In genomic region chr3:36911990-36912804, GRCh38 we compare ENCODE assay signal across 8 cellular contexts. TPM values are rescaled to one million over a fixed set of nuclear protein-coding genes. Genes with fewer than 3 reads are reported as not detected.
A peak's percentile ranks its signal among the peaks of the same experiment; 100 is the strongest.
DNase-seq lines count a peak whose midpoint lies in the region; ATAC-seq lines count a peak whose summit lies in the region.

No MANE protein-coding gene starts in this region.

- no peaks in the 10 kb centered on the region for H3K9me3 Mint-ChIP-seq in activated T-cell treated with anti-CD3 and anti-CD28 coated beads, Interleukin-2, amount 50 U/mL, for 72 hours
- H3K9me3 Mint-ChIP-seq in immature natural killer cell, result no peaks in the 10 kb centered on the region

- H2AFZ ChIP-seq in Karpas-422 (ENCODE audit: low read length), result no peak overlapping the region

- H3K27me3 Mint-ChIP-seq in activated T-cell treated with anti-CD3 and anti-CD28 coated beads, Interleukin-2, amount 50 U/mL, for 72 hours (ENCODE audit: low read depth), result peaks cover 7% of the 10 kb centered on the region
- peaks cover 0 to 2% (median 0%) of the 10 kb centered on the region in 3 donors for H3K27me3 Mint-ChIP-seq in immature natural killer cell (ENCODE audit: low read depth in 3 of 3)

- intact Hi-C loops in head of caudate nucleus (cut with DNase I), result no loop called here

- H3K79me2 ChIP-seq in Karpas-422 (ENCODE audit: low read length), result peaks cover 74% of the 10 kb centered on the region

- no peaks in the 10 kb centered on the region for H4K20me1 ChIP-seq in Karpas-422 (ENCODE audit: insufficient read depth, low read depth, low read length)

- H3K36me3 Mint-ChIP-seq in activated T-cell treated with anti-CD3 and anti-CD28 coated beads, Interleukin-2, amount 50 U/mL, for 72 hours (ENCODE audit: insufficient read depth in 2 of 2), result peaks cover 0 to 4% of the 10 kb centered on the region in 2 donors
- no peaks in the 10 kb centered on the region for H3K36me3 Mint-ChIP-seq in immature natural killer cell

- peak overlapping the region; percentile 46 for H3K4me3 ChIP-seq in Karpas-422 (ENCODE audit: low read length)

- peak; percentile 92 for ATAC-seq in GM21825 (IDR thresholded peaks at IDR 0.05; ENCODE audit: unreplicated experiment)
- peak; percentile 88 to 91 for ATAC-seq in activated T-cell treated with anti-CD3 and anti-CD28 coated beads, Interleukin-2, amount 50 U/mL, for 72 hours (replicated peaks in 1 of 2)

- no peaks in the 10 kb centered on the region for H3K9me2 ChIP-seq in Karpas-422 (replicated peaks; ENCODE audit: insufficient read depth, low read length)

- H3K4me1 ChIP-seq in Karpas-422 (ENCODE audit: low read length), result peaks cover 80% of the 10 kb centered on the region

- H3K9ac ChIP-seq in Karpas-422 (ENCODE audit: low read length), result peak overlapping the region; percentile 65

- H3K4me1 Mint-ChIP-seq in activated T-cell treated with anti-CD3 and anti-CD28 coated beads, Interleukin-2, amount 50 U/mL, for 72 hours (ENCODE audit: low read depth), result peaks cover 54% of the 10 kb centered on the region
- H3K4me1 Mint-ChIP-seq in immature natural killer cell, result peaks cover 44 to 51% of the 10 kb centered on the region in 2 donors

- H3K9me3 ChIP-seq in Karpas-422 (ENCODE audit: low read length), result no peaks in the 10 kb centered on the region

- peak overlapping the region; percentile 3 for H3K27ac Mint-ChIP-seq in activated T-cell treated with anti-CD3 and anti-CD28 coated beads, Interleukin-2, amount 50 U/mL, for 72 hours
- peak overlapping the region; percentile 69 to 96 (median 84) for H3K27ac Mint-ChIP-seq in immature natural killer cell

- H3K27me3 ChIP-seq in Karpas-422 (ENCODE audit: low read length), result no peaks in the 10 kb centered on the region

- peak overlapping the region; percentile 59 to 62 for H3K4me3 Mint-ChIP-seq in activated T-cell treated with anti-CD3 and anti-CD28 coated beads, Interleukin-2, amount 50 U/mL, for 72 hours
- H3K4me3 Mint-ChIP-seq in immature natural killer cell, result peak overlapping the region; percentile 55 to 73 (median 63)

- peak overlapping the region; percentile 67 for H3K4me2 ChIP-seq in Karpas-422 (ENCODE audit: low read depth, low read length, poor library complexity, severe bottlenecking)

- peak; percentile 18 for DNase-seq in activated CD4-positive, CD25-positive, alpha-beta regulatory T cell treated with anti-CD3 and anti-CD28 coated beads, Interleukin-2, amount 50 U/mL, for 16 hours (ENCODE audit: low read depth, low spot score)
- no peak for DNase-seq in activated CD4-positive, CD25-positive, alpha-beta regulatory T cell (lab: John Stamatoyannopoulos, UW)
- DNase-seq in Karpas-422, result peak; percentile 96
- DNase-seq in activated T-cell treated with anti-CD3 and anti-CD28 coated beads, Interleukin-2, amount 50 U/mL, for 72 hours, result peak; percentile 50
- peak; percentile 57 to 68 (median 65) for DNase-seq in immature natural killer cell
- no peak for DNase-seq in head of caudate nucleus
- DNase-seq in NCI-H774 (lab: John Stamatoyannopoulos, UW), result no peak

- H3K36me3 ChIP-seq in Karpas-422 (ENCODE audit: insufficient read depth, low read length), result 0 out of 2 replicates have a peak, but pooled peaks cover 2% of the 10 kb centered on the region

- peak overlapping the region; percentile 95 for H3K27ac ChIP-seq in Karpas-422 (ENCODE audit: low read length)

RNA-seq across cellular contexts. Expression of gene TRANK1, which starts 32.7 kb away (rescaled TPM):
- 83.4 and 123 TPM in 2 replicates for total RNA-seq in Karpas-422 (2014; rRNA removed; shearing (Covaris generic); ENCODE audit: low replicate concordance)
- 10 to 100 TPM; 19.1 to 25.8 TPM for total RNA-seq in activated T-cell treated with anti-CD3 and anti-CD28 coated beads, Interleukin-2, amount 50 U/mL, for 72 hours
- polyA plus RNA-seq in immature natural killer cell, result 10 to 100 TPM; 19.4 to 52.7 (median 24.6) TPM

Comparison
In these comparisons a context has a peak if more than half of its experiments do, and no peak if none do; other contexts are left out.
1. DNase-seq: peak in activated CD4-positive, CD25-positive, alpha-beta regulatory T cell treated with anti-CD3 and anti-CD28 coated beads, Interleukin-2, amount 50 U/mL, for 16 hours (single experiment), Karpas-422 (single experiment), activated T-cell treated with anti-CD3 and anti-CD28 coated beads, Interleukin-2, amount 50 U/mL, for 72 hours (2 of 2) and immature natural killer cell (3 of 3); none in activated CD4-positive, CD25-positive, alpha-beta regulatory T cell (0 of 4), head of caudate nucleus (0 of 42) and NCI-H774 (single experiment).